In genomic region chr13:110412132-110412912, GRCh38 we compare ENCODE assay signal across 8 cellular contexts.
DNase-seq lines count a peak whose midpoint lies in the region; ATAC-seq and TF ChIP-seq lines count a peak whose summit lies in the region.

No MANE protein-coding gene starts in this region.

- no peak overlapping the region for H3K27ac Mint-ChIP-seq in Calu3 (ENCODE audit: unreplicated experiment)
- H3K27ac Mint-ChIP-seq in nephron progenitor cell = peak overlapping the region; percentile 89
- H3K27ac Mint-ChIP-seq in stimulated activated naive CD8-positive, alpha-beta T cell treated with anti-CD3 and anti-CD28 coated beads, Interleukin-15, Interleukin-2, amounts not matched to agents 100 ng/mL and 50 ng/mL, for 24 hours = peak overlapping the region; percentile 18

- H2AFZ ChIP-seq in OCI-LY1 (ENCODE audit: low read length) = no peak overlapping the region

- H3K4me1 ChIP-seq in OCI-LY1 (ENCODE audit: insufficient read depth, low read length, severe bottlenecking) = no peaks in the 10 kb centered on the region

- H3K27me3 ChIP-seq in OCI-LY1 (ENCODE audit: insufficient read depth, low read length) = peaks cover 8% of the 10 kb centered on the region; the same call in 1 of the 2 replicates

- BruUV-seq in Calu3 (replicated peaks; lab: Mats Ljungman, UMichigan) = no TSS peak

- no peak overlapping the region for H3K27ac ChIP-seq in OCI-LY1 (ENCODE audit: low read depth, low read length, poor library complexity, severe bottlenecking)

- CTCF ChIA-PET in Calu3 (lab: Charles Lee) = no interaction called here

- H3K4me3 Mint-ChIP-seq in Calu3 (ENCODE audit: low read depth, unreplicated experiment) (no peak overlapping the region), nephron progenitor cell (peak overlapping the region; percentile 47)
- H3K4me3 Mint-ChIP-seq in stimulated activated naive CD8-positive, alpha-beta T cell treated with anti-CD3 and anti-CD28 coated beads, Interleukin-15, Interleukin-2, amounts not matched to agents 100 ng/mL and 50 ng/mL, for 24 hours = no peak overlapping the region

- DNase-seq in Calu3 (peak; percentile 63), activated T-helper 1 cell treated with Interleukin-2 at 50 U/mL for 16 hours (ENCODE audit: low read depth) (peak; percentile 11), fibroblast of pulmonary artery (ENCODE audit: low read depth) (peak; percentile 100), nephron progenitor cell (peak; percentile 78)

- no peaks in the 10 kb centered on the region for H4K20me1 ChIP-seq in OCI-LY1 (ENCODE audit: insufficient read depth, low read length)

- no peaks in the 10 kb centered on the region for H3K79me2 ChIP-seq in OCI-LY1 (ENCODE audit: insufficient read depth, low read length)

- H3K27me3 Mint-ChIP-seq in Calu3 (ENCODE audit: unreplicated experiment) (no peaks in the 10 kb centered on the region), nephron progenitor cell (ENCODE audit: low read depth, poor library complexity) (peaks cover 4% of the 10 kb centered on the region)
- peaks cover 81% of the 10 kb centered on the region for H3K27me3 Mint-ChIP-seq in stimulated activated naive CD8-positive, alpha-beta T cell treated with anti-CD3 and anti-CD28 coated beads, Interleukin-15, Interleukin-2, amounts not matched to agents 100 ng/mL and 50 ng/mL, for 24 hours

- no peaks in the 10 kb centered on the region for H3F3A ChIP-seq in OCI-LY1 (ENCODE audit: insufficient read depth, low read length)

- intact Hi-C loops in Calu3 (cut with micrococcal nuclease; ENCODE audit: unreplicated experiment) = loop anchor here (5.0 kb wide), 1 partner anchor 190 kb away; no protein-coding TSS in a partner anchor

- no peak overlapping the region for H3K4me3 ChIP-seq in OCI-LY1 (ENCODE audit: low read depth, low read length, poor library complexity, severe bottlenecking)
- no peak overlapping the region for H3K4me3 ChIP-seq in fibroblast of pulmonary artery (replicated peaks; ENCODE audit: low read depth, low read length)

- H3K4me1 Mint-ChIP-seq in Calu3 (ENCODE audit: low read depth, unreplicated experiment) (peaks cover 6% of the 10 kb centered on the region), nephron progenitor cell (peaks cover 71% of the 10 kb centered on the region)
- H3K4me1 Mint-ChIP-seq in stimulated activated naive CD8-positive, alpha-beta T cell treated with anti-CD3 and anti-CD28 coated beads, Interleukin-15, Interleukin-2, amounts not matched to agents 100 ng/mL and 50 ng/mL, for 24 hours (ENCODE audit: low read depth) = peaks cover 7% of the 10 kb centered on the region

- no peaks in the 10 kb centered on the region for H3K36me3 Mint-ChIP-seq in Calu3 (ENCODE audit: insufficient read depth, unreplicated experiment)
- H3K36me3 Mint-ChIP-seq in nephron progenitor cell (ENCODE audit: low read depth) = peaks cover 40% of the 10 kb centered on the region
- H3K36me3 Mint-ChIP-seq in stimulated activated naive CD8-positive, alpha-beta T cell treated with anti-CD3 and anti-CD28 coated beads, Interleukin-15, Interleukin-2, amounts not matched to agents 100 ng/mL and 50 ng/mL, for 24 hours (ENCODE audit: low read depth) = no peaks in the 10 kb centered on the region

- H3K9me3 ChIP-seq in OCI-LY1 (ENCODE audit: low read length) = no peaks in the 10 kb centered on the region

- H3K9me3 Mint-ChIP-seq in Calu3 (ENCODE audit: low read depth, unreplicated experiment) (no peaks in the 10 kb centered on the region), nephron progenitor cell (peaks cover 3% of the 10 kb centered on the region)
- H3K9me3 Mint-ChIP-seq in stimulated activated naive CD8-positive, alpha-beta T cell treated with anti-CD3 and anti-CD28 coated beads, Interleukin-15, Interleukin-2, amounts not matched to agents 100 ng/mL and 50 ng/mL, for 24 hours = no peaks in the 10 kb centered on the region

- H3K36me3 ChIP-seq in OCI-LY1 (ENCODE audit: insufficient read depth, low read length) = no peaks in the 10 kb centered on the region

- peak; percentile 32 for TF ChIP-seq CTCF in Calu3 (IDR thresholded peaks at IDR 0.05; ENCODE audit: unreplicated experiment)
- peak; percentile 97 for TF ChIP-seq CTCF in OCI-LY1 (IDR thresholded peaks at IDR 0.05; ENCODE audit: low read length)
- TF ChIP-seq CTCF in fibroblast of pulmonary artery (IDR thresholded peaks at IDR 0.05; ENCODE audit: low read length, missing control alignments) = peak; percentile 96
- TF ChIP-seq CTCF in nephron progenitor cell (IDR thresholded peaks at IDR 0.05) = peak; percentile 85

- ATAC-seq in GM19452 (IDR thresholded peaks at IDR 0.05; ENCODE audit: unreplicated experiment) (peak; percentile 90), HG03521 (IDR thresholded peaks at IDR 0.05; ENCODE audit: unreplicated experiment) (peak; percentile 89)

- no peaks in the 10 kb centered on the region for H3K9me2 ChIP-seq in OCI-LY1 (ENCODE audit: low read depth, low read length)

- no peak overlapping the region for H3K9ac ChIP-seq in OCI-LY1 (ENCODE audit: low read length)

- no peak overlapping the region for H3K4me2 ChIP-seq in OCI-LY1 (ENCODE audit: low read length)

Comparison
In these comparisons a context has a peak if more than half of its experiments do, and no peak if none do; other contexts are left out.
1. DNase-seq: peak in every context shown above with its lines; median percentile 100 in fibroblast of pulmonary artery; 78 in nephron progenitor cell; 63 in Calu3; 11 in activated T-helper 1 cell treated with Interleukin-2 at 50 U/mL for 16 hours.
2. CTCF ChIP-seq: peak in every context shown above with its lines; median percentile 97 in OCI-LY1; 96 in fibroblast of pulmonary artery; 85 in nephron progenitor cell; 32 in Calu3.